In genomic region chr5:174735498-174736350, GRCh38 we compare ENCODE assay signal across 11 cellular contexts.
DNase-seq lines count a peak whose midpoint lies in the region; ATAC-seq and TF ChIP-seq lines count a peak whose summit lies in the region.
"Had no signal": no experiment of that assay in that cellular context is flagged by ENCODE, and none has a peak within 500 bp of the region (broad histone marks: within the 10 kb centered on the region; RNA-seq: fewer than 3 reads in every experiment).

No MANE protein-coding gene starts in this region.

- no peaks in the 10 kb centered on the region for H3K9me3 ChIP-seq in iPS DF 6.9 (ENCODE audit: control insufficient read depth, insufficient read depth, low read length)
- H3K9me3 ChIP-seq: neutrophil had no signal

- no CpG with 5 or more reads among the region's 55 CpGs for WGBS in iPS DF 6.9 (ENCODE audit: insufficient coverage, insufficient read length)

- peaks cover 6% of the 10 kb centered on the region for H3K4me1 ChIP-seq in iPS DF 6.9 (ENCODE audit: control insufficient read depth, insufficient read depth, low read length)
- H3K4me1 ChIP-seq: BLaER1 had no signal

- H3K27me3 ChIP-seq in iPS DF 6.9 (ENCODE audit: control insufficient read depth, insufficient read depth, low read length) = peaks cover 62% of the 10 kb centered on the region

- peak; percentile 21 for DNase-seq in NCI-H345 (lab: John Stamatoyannopoulos, UW)
- no peak for DNase-seq in NCI-H345 treated with DMSO at 0.1 percent for 48 hours (lab: John Stamatoyannopoulos, UW; ENCODE audit: unreplicated experiment)
- no peak for DNase-seq in iPS DF 6.9 (ENCODE audit: low read depth, low spot score)
- peak; percentile 36 for DNase-seq in stimulated activated CD8-positive, alpha-beta memory T cell treated with anti-CD3 and anti-CD28 coated beads, Interleukin-4, amount 100 ng/mL, for 48 hours
- no peak for DNase-seq in NCI-H2107 treated with DMSO at 0.1 percent for 48 hours (lab: John Stamatoyannopoulos, UW; ENCODE audit: unreplicated experiment)
- DNase-seq in stimulated activated CD4-positive, alpha-beta T cell treated with anti-CD3 and anti-CD28 coated beads, Interleukin-12 subunit alpha, Interleukin-12 subunit beta, amount 100 ng/mL, for 4 hours = no peak
- DNase-seq: activated naive CD8-positive, alpha-beta T cell treated with anti-CD3 and anti-CD28 coated beads, Interleukin-2, amount 50 U/mL, for 24 hours had no signal

- peak overlapping the region; percentile 38; the same call in 1 of the 2 replicates for H3K4me3 ChIP-seq in iPS DF 6.9 (ENCODE audit: low read length)
- H3K4me3 ChIP-seq: BLaER1 had no signal

- ATAC-seq in SK-N-SH treated with all-trans-retinoic acid at 6 μM for 48 hours = peak; percentile 94
- no peak for ATAC-seq in GM18909 (IDR thresholded peaks at IDR 0.05; ENCODE audit: poor library complexity, unreplicated experiment)
- ATAC-seq: activated naive CD8-positive, alpha-beta T cell treated with anti-CD3 and anti-CD28 coated beads, Interleukin-2, amount 50 U/mL, for 24 hours had no signal

- no peak overlapping the region for H3K27ac ChIP-seq in iPS DF 6.9 (ENCODE audit: low read length)
- H3K27ac ChIP-seq: BLaER1, neutrophil had no signal

- no peaks in the 10 kb centered on the region for H3K36me3 ChIP-seq in iPS DF 6.9 (ENCODE audit: control insufficient read depth, insufficient read depth, low read length)
- H3K36me3 ChIP-seq: BLaER1, neutrophil had no signal

TF ChIP-seq in SK-N-SH treated with all-trans-retinoic acid at 6 μM for 48 hours, 23 proteins besides CTCF, POLR2A, EP300 and RAD21:
- TF ChIP-seq ZNF565 (CRISPR knock-in tag; conservative IDR thresholded peaks at IDR 0.05; ENCODE audit: low read depth) (no peak), TSHZ2 (CRISPR knock-in tag; IDR thresholded peaks at IDR 0.05) (no peak), TCF4 (CRISPR knock-in tag; IDR thresholded peaks at IDR 0.05; ENCODE audit: borderline replicate concordance) (no peak), RARB (CRISPR knock-in tag; IDR thresholded peaks at IDR 0.05) (no peak), CREB5 (CRISPR knock-in tag; IDR thresholded peaks at IDR 0.05; ENCODE audit: low read depth) (no peak), ZNF8 (CRISPR knock-in tag; IDR thresholded peaks at IDR 0.05) (no peak), TOX (CRISPR knock-in tag; IDR thresholded peaks at IDR 0.05; ENCODE audit: borderline replicate concordance) (no peak), POU6F1 (CRISPR knock-in tag; IDR thresholded peaks at IDR 0.05; ENCODE audit: borderline replicate concordance, low read depth) (no peak), GLIS3 (CRISPR knock-in tag; IDR thresholded peaks at IDR 0.05) (no peak), OSR1 (CRISPR knock-in tag; IDR thresholded peaks at IDR 0.05) (no peak), CSRNP3 (CRISPR knock-in tag; IDR thresholded peaks at IDR 0.05) (no peak), ZNF70 (CRISPR knock-in tag; IDR thresholded peaks at IDR 0.05) (no peak), BACH2 (CRISPR knock-in tag; IDR thresholded peaks at IDR 0.05; ENCODE audit: borderline replicate concordance) (no peak), ISL1 (CRISPR knock-in tag; IDR thresholded peaks at IDR 0.05) (no peak), ARNTL (CRISPR knock-in tag; IDR thresholded peaks at IDR 0.05; ENCODE audit: borderline replicate concordance, low read depth) (no peak), PPARA (CRISPR knock-in tag; IDR thresholded peaks at IDR 0.05; ENCODE audit: borderline replicate concordance) (no peak), ZFP30 (CRISPR knock-in tag; IDR thresholded peaks at IDR 0.05) (no peak), CSDC2 (CRISPR knock-in tag; IDR thresholded peaks at IDR 0.05) (no peak), ESRRG (CRISPR knock-in tag; IDR thresholded peaks at IDR 0.05) (no peak)

Comparison
In these comparisons a context has a peak if more than half of its experiments do, and no peak if none do; other contexts are left out.
1. DNase-seq: peak in NCI-H345 (single experiment) and stimulated activated CD8-positive, alpha-beta memory T cell treated with anti-CD3 and anti-CD28 coated beads, Interleukin-4, amount 100 ng/mL, for 48 hours (single experiment); none in NCI-H345 treated with DMSO at 0.1 percent for 48 hours (single experiment), iPS DF 6.9 (single experiment), NCI-H2107 treated with DMSO at 0.1 percent for 48 hours (single experiment) and stimulated activated CD4-positive, alpha-beta T cell treated with anti-CD3 and anti-CD28 coated beads, Interleukin-12 subunit alpha, Interleukin-12 subunit beta, amount 100 ng/mL, for 4 hours (single experiment).